Comparison of ENCODE assay signal across 13 cellular contexts in genomic region chr18:10051877-10052631, GRCh38.
DNase-seq lines count a peak whose midpoint lies in the region; ATAC-seq and TF ChIP-seq lines count a peak whose summit lies in the region.
"Had no signal": no experiment of that assay in that cellular context is flagged by ENCODE, and none has a peak within 500 bp of the region (broad histone marks: within the 10 kb centered on the region; RNA-seq: fewer than 3 reads in every experiment).

No MANE protein-coding gene starts in this region.

- H3K27me3 ChIP-seq in SJSA1 (replicated peaks): no peaks in the 10 kb centered on the region
- H3K27me3 ChIP-seq: BLaER1 had no signal

- POLR2A ChIA-PET in activated CD8-positive, alpha-beta T cell treated with anti-CD3 and anti-CD28 coated beads, Interleukin-2, amount 10 ng/mL, durations not matched to agents 7 days and 5 days (lab: Charles Lee): no interaction called here

- H3K27me3 Mint-ChIP-seq in activated CD8-positive, alpha-beta T cell treated with anti-CD3 and anti-CD28 coated beads, Interleukin-2, amount 10 ng/mL, durations not matched to agents 7 days and 5 days (ENCODE audit: low read depth): no peaks in the 10 kb centered on the region
- H3K27me3 Mint-ChIP-seq in activated T-cell treated with anti-CD3 and anti-CD28 coated beads, Interleukin-2, amount 50 U/mL, for 72 hours (ENCODE audit: low read depth): no peaks in the 10 kb centered on the region

- H3K4me3 ChIP-seq in AG10803 (ENCODE audit: low read length): no peak overlapping the region
- no peak overlapping the region for H3K4me3 ChIP-seq in SJSA1
- H3K4me3 ChIP-seq: BLaER1, PC-9 had no signal

- no peak overlapping the region for H3K27ac Mint-ChIP-seq in activated CD8-positive, alpha-beta T cell treated with anti-CD3 and anti-CD28 coated beads, Interleukin-2, amount 10 ng/mL, durations not matched to agents 7 days and 5 days
- no peak overlapping the region for H3K27ac Mint-ChIP-seq in activated T-cell treated with anti-CD3 and anti-CD28 coated beads, Interleukin-2, amount 50 U/mL, for 72 hours
- H3K27ac Mint-ChIP-seq: WTC11 had no signal

- no peak for ATAC-seq in activated CD8-positive, alpha-beta T cell treated with anti-CD3 and anti-CD28 coated beads, Interleukin-2, amount 10 ng/mL, durations not matched to agents 7 days and 5 days
- ATAC-seq in HG03378 (IDR thresholded peaks at IDR 0.05; ENCODE audit: unreplicated experiment) (no peak), GM21723 (IDR thresholded peaks at IDR 0.05; ENCODE audit: unreplicated experiment) (no peak)
- ATAC-seq in activated T-cell treated with anti-CD3 and anti-CD28 coated beads, Interleukin-2, amount 50 U/mL, for 72 hours (replicated peaks in 1 of 2): no peak
- ATAC-seq: WTC11 had no signal

- H3K27ac ChIP-seq in SJSA1: no peak overlapping the region
- H3K27ac ChIP-seq: BLaER1, PC-9 had no signal

- H3K4me1 Mint-ChIP-seq in activated CD8-positive, alpha-beta T cell treated with anti-CD3 and anti-CD28 coated beads, Interleukin-2, amount 10 ng/mL, durations not matched to agents 7 days and 5 days (ENCODE audit: low read depth): no peaks in the 10 kb centered on the region
- no peaks in the 10 kb centered on the region for H3K4me1 Mint-ChIP-seq in activated T-cell treated with anti-CD3 and anti-CD28 coated beads, Interleukin-2, amount 50 U/mL, for 72 hours (ENCODE audit: low read depth)
- H3K4me1 Mint-ChIP-seq: WTC11 had no signal

- H3K36me3 ChIP-seq in SJSA1: no peaks in the 10 kb centered on the region
- H3K36me3 ChIP-seq: BLaER1 had no signal

- H3K9me3 ChIP-seq in SJSA1 (replicated peaks): no peaks in the 10 kb centered on the region; the same call in 1 of the 2 replicates
- H3K9me3 ChIP-seq: BLaER1 had no signal

- H3K4me1 ChIP-seq in SJSA1 (replicated peaks): peaks cover 46% of the 10 kb centered on the region

- CTCF ChIA-PET in activated CD8-positive, alpha-beta T cell treated with anti-CD3 and anti-CD28 coated beads, Interleukin-2, amount 10 ng/mL, durations not matched to agents 7 days and 5 days (lab: Charles Lee): interaction anchor here (1.1 kb wide), 1 partner anchor 9 kb away, joined by 3 read pairs; no protein-coding TSS in a partner anchor

- DNase-seq in AG10803 (ENCODE audit: low read depth) (peak; percentile 89), SJSA1 (ENCODE audit: low read depth in 1 of 2, low spot score in 2 of 2) (peak; percentile 69 to 77), fibroblast of the conjunctiva (ENCODE audit: low read depth) (peak; percentile 76), nucleus accumbens (lab: John Stamatoyannopoulos, UW) (peak in 50 of 56 donors; percentile 5 to 77 (median 48))
- no peak for DNase-seq in activated CD8-positive, alpha-beta T cell treated with anti-CD3 and anti-CD28 coated beads, Interleukin-2, amount 10 ng/mL, durations not matched to agents 7 days and 5 days
- DNase-seq in activated T-cell treated with anti-CD3 and anti-CD28 coated beads, Interleukin-2, amount 50 U/mL, for 72 hours: no peak
- DNase-seq: activated gamma-delta T cell; PC-9; stimulated activated CD4-positive, alpha-beta T cell treated with anti-CD3 and anti-CD28 coated beads, Interleukin-4, amount 100 ng/mL, for 4 hours had no signal

- no peak for TF ChIP-seq CTCF in AG10803 (conservative IDR thresholded peaks at IDR 0.05; ENCODE audit: low read length)

- H3K4me3 Mint-ChIP-seq in activated CD8-positive, alpha-beta T cell treated with anti-CD3 and anti-CD28 coated beads, Interleukin-2, amount 10 ng/mL, durations not matched to agents 7 days and 5 days: no peak overlapping the region
- H3K4me3 Mint-ChIP-seq in activated T-cell treated with anti-CD3 and anti-CD28 coated beads, Interleukin-2, amount 50 U/mL, for 72 hours: no peak overlapping the region
- H3K4me3 Mint-ChIP-seq: WTC11 had no signal

- no peaks in the 10 kb centered on the region for H3K36me3 Mint-ChIP-seq in activated CD8-positive, alpha-beta T cell treated with anti-CD3 and anti-CD28 coated beads, Interleukin-2, amount 10 ng/mL, durations not matched to agents 7 days and 5 days (ENCODE audit: low read depth)
- no peaks in the 10 kb centered on the region for H3K36me3 Mint-ChIP-seq in activated T-cell treated with anti-CD3 and anti-CD28 coated beads, Interleukin-2, amount 50 U/mL, for 72 hours (ENCODE audit: insufficient read depth in 2 of 2)
- H3K36me3 Mint-ChIP-seq: WTC11 had no signal

- no peaks in the 10 kb centered on the region for H3K9me3 Mint-ChIP-seq in activated CD8-positive, alpha-beta T cell treated with anti-CD3 and anti-CD28 coated beads, Interleukin-2, amount 10 ng/mL, durations not matched to agents 7 days and 5 days (ENCODE audit: insufficient read depth)
- no peaks in the 10 kb centered on the region for H3K9me3 Mint-ChIP-seq in activated T-cell treated with anti-CD3 and anti-CD28 coated beads, Interleukin-2, amount 50 U/mL, for 72 hours
- H3K9me3 Mint-ChIP-seq: WTC11 had no signal

Comparison
In these comparisons a context has a peak if more than half of its experiments do, and no peak if none do; other contexts are left out.
1. DNase-seq: peak in AG10803 (single experiment), SJSA1 (2 of 2), fibroblast of the conjunctiva (single experiment) and nucleus accumbens (50 of 56); none in activated CD8-positive, alpha-beta T cell treated with anti-CD3 and anti-CD28 coated beads, Interleukin-2, amount 10 ng/mL, durations not matched to agents 7 days and 5 days (single experiment) and activated T-cell treated with anti-CD3 and anti-CD28 coated beads, Interleukin-2, amount 50 U/mL, for 72 hours (0 of 2).